21 cellular contexts compared by ENCODE assay signal in genomic region chr5:116622375-116623075, GRCh38. TPM values are rescaled to one million over a fixed set of nuclear protein-coding genes. Genes with fewer than 3 reads are reported as not detected.
DNase-seq lines count a peak whose midpoint lies in the region; ATAC-seq and TF ChIP-seq lines count a peak whose summit lies in the region.
"Had no signal": no experiment of that assay in that cellular context is flagged by ENCODE, and none has a peak within 500 bp of the region (broad histone marks: within the 10 kb centered on the region; RNA-seq: fewer than 3 reads in every experiment).

No MANE protein-coding gene starts in this region.

- H3K4me1 Mint-ChIP-seq in nephron = peaks cover 32% of the 10 kb centered on the region
- H3K4me1 Mint-ChIP-seq in activated CD8-positive, alpha-beta memory T cell treated with anti-CD3 and anti-CD28 coated beads, Interleukin-2, amount 10 ng/mL, durations not matched to agents 7 days and 5 days = no peaks in the 10 kb centered on the region
- H3K4me1 Mint-ChIP-seq in activated naive CD8-positive, alpha-beta T cell treated with anti-CD3 and anti-CD28 coated beads, Interleukin-2, amount 50 U/mL, for 24 hours = no peaks in the 10 kb centered on the region
- H3K4me1 Mint-ChIP-seq: CD4-positive, CD25-positive, alpha-beta regulatory T cell had no signal

- no peaks in the 10 kb centered on the region for H3K36me3 Mint-ChIP-seq in nephron (ENCODE audit: low read depth)
- no peaks in the 10 kb centered on the region for H3K36me3 Mint-ChIP-seq in activated CD8-positive, alpha-beta memory T cell treated with anti-CD3 and anti-CD28 coated beads, Interleukin-2, amount 10 ng/mL, durations not matched to agents 7 days and 5 days
- no peaks in the 10 kb centered on the region for H3K36me3 Mint-ChIP-seq in activated naive CD8-positive, alpha-beta T cell treated with anti-CD3 and anti-CD28 coated beads, Interleukin-2, amount 50 U/mL, for 24 hours (ENCODE audit: low read depth)
- H3K36me3 Mint-ChIP-seq: CD4-positive, CD25-positive, alpha-beta regulatory T cell had no signal

- no peak overlapping the region for H3K4me3 Mint-ChIP-seq in nephron
- H3K4me3 Mint-ChIP-seq in activated CD8-positive, alpha-beta memory T cell treated with anti-CD3 and anti-CD28 coated beads, Interleukin-2, amount 10 ng/mL, durations not matched to agents 7 days and 5 days = no peak overlapping the region
- no peak overlapping the region for H3K4me3 Mint-ChIP-seq in activated naive CD8-positive, alpha-beta T cell treated with anti-CD3 and anti-CD28 coated beads, Interleukin-2, amount 50 U/mL, for 24 hours
- H3K4me3 Mint-ChIP-seq: CD4-positive, CD25-positive, alpha-beta regulatory T cell had no signal

- H3K27me3 Mint-ChIP-seq in nephron (ENCODE audit: low read depth) = peaks cover 8% of the 10 kb centered on the region
- H3K27me3 Mint-ChIP-seq in activated CD8-positive, alpha-beta memory T cell treated with anti-CD3 and anti-CD28 coated beads, Interleukin-2, amount 10 ng/mL, durations not matched to agents 7 days and 5 days = no peaks in the 10 kb centered on the region
- peaks cover 4% of the 10 kb centered on the region for H3K27me3 Mint-ChIP-seq in activated naive CD8-positive, alpha-beta T cell treated with anti-CD3 and anti-CD28 coated beads, Interleukin-2, amount 50 U/mL, for 24 hours
- H3K27me3 Mint-ChIP-seq: CD4-positive, CD25-positive, alpha-beta regulatory T cell had no signal

- H3K27ac Mint-ChIP-seq in nephron = peak overlapping the region in 2 of 3 experiments; percentile 53 to 72
- no peak overlapping the region for H3K27ac Mint-ChIP-seq in activated CD8-positive, alpha-beta memory T cell treated with anti-CD3 and anti-CD28 coated beads, Interleukin-2, amount 10 ng/mL, durations not matched to agents 7 days and 5 days
- H3K27ac Mint-ChIP-seq in activated naive CD8-positive, alpha-beta T cell treated with anti-CD3 and anti-CD28 coated beads, Interleukin-2, amount 50 U/mL, for 24 hours = no peak overlapping the region
- H3K27ac Mint-ChIP-seq: CD4-positive, CD25-positive, alpha-beta regulatory T cell had no signal

- H3K27ac ChIP-seq in substantia nigra (ENCODE audit: low read depth, low read length, poor library complexity, severe bottlenecking) = peak overlapping the region; percentile 11
- H3K27ac ChIP-seq: HL-60 had no signal

- DNase-seq in cerebellar cortex (ENCODE audit: low spot score) = peak; percentile 31
- DNase-seq in globus pallidus (ENCODE audit: low spot score) = peak; percentile 70
- DNase-seq in substantia nigra (lab: John Stamatoyannopoulos, UW) = peak in 31 of 49 donors; percentile 1 to 57 (median 27)
- no peak for DNase-seq in activated CD8-positive, alpha-beta memory T cell treated with anti-CD3 and anti-CD28 coated beads, Interleukin-2, amount 10 ng/mL, durations not matched to agents 7 days and 5 days
- no peak for DNase-seq in activated gamma-delta T cell treated with Interleukin-2 at 50 U/mL for 16 hours
- no peak for DNase-seq in activated naive CD8-positive, alpha-beta T cell treated with anti-CD3 and anti-CD28 coated beads, Interleukin-2, amount 50 U/mL, for 24 hours
- DNase-seq: CD4-positive, CD25-positive, alpha-beta regulatory T cell; DMS153; DND-41; NCI-H1048; NCI-H1417; NCI-H1694 treated with DMSO at 0.1 percent for 48 hours; NCI-H2081; NCI-H2227 treated with DMSO at 0.1 percent for 48 hours; NCI-H526 treated with DMSO at 0.1 percent for 48 hours; Right ventricle myocardium superior; RPMI8226 had no signal

- TF ChIP-seq CTCF in nephron (IDR thresholded peaks at IDR 0.05; ENCODE audit: unreplicated experiment in 3 of 3) = no peak

- CTCF ChIA-PET in activated CD8-positive, alpha-beta memory T cell treated with anti-CD3 and anti-CD28 coated beads, Interleukin-2, amount 10 ng/mL, durations not matched to agents 7 days and 5 days (lab: Charles Lee) = no interaction called here

- no peaks in the 10 kb centered on the region for H3K9me3 Mint-ChIP-seq in nephron
- no peaks in the 10 kb centered on the region for H3K9me3 Mint-ChIP-seq in activated CD8-positive, alpha-beta memory T cell treated with anti-CD3 and anti-CD28 coated beads, Interleukin-2, amount 10 ng/mL, durations not matched to agents 7 days and 5 days (ENCODE audit: low read depth)
- no peaks in the 10 kb centered on the region for H3K9me3 Mint-ChIP-seq in activated naive CD8-positive, alpha-beta T cell treated with anti-CD3 and anti-CD28 coated beads, Interleukin-2, amount 50 U/mL, for 24 hours

- no peak for ATAC-seq in activated CD8-positive, alpha-beta memory T cell treated with anti-CD3 and anti-CD28 coated beads, Interleukin-2, amount 10 ng/mL, durations not matched to agents 7 days and 5 days
- no peak for ATAC-seq in activated naive CD8-positive, alpha-beta T cell treated with anti-CD3 and anti-CD28 coated beads, Interleukin-2, amount 50 U/mL, for 24 hours
- ATAC-seq in GM21737 (IDR thresholded peaks at IDR 0.05; ENCODE audit: unreplicated experiment) = no peak
- ATAC-seq: HCT116 had no signal

RNA-seq across cellular contexts. Expression of gene SEMA6A, which starts 47.9 kb away (rescaled TPM):
- under 1 TPM in 1 of 2 experiments, not detected in 1; 0.40 TPM for total RNA-seq in activated CD8-positive, alpha-beta memory T cell treated with anti-CD3 and anti-CD28 coated beads, Interleukin-2, amount 10 ng/mL, durations not matched to agents 7 days and 5 days
- total RNA-seq: CD4-positive, CD25-positive, alpha-beta regulatory T cell had no signal

Comparison
In these comparisons a context has a peak if more than half of its experiments do, and no peak if none do; other contexts are left out.
1. DNase-seq: peak in cerebellar cortex (single experiment), globus pallidus (single experiment) and substantia nigra (31 of 49); none in activated CD8-positive, alpha-beta memory T cell treated with anti-CD3 and anti-CD28 coated beads, Interleukin-2, amount 10 ng/mL, durations not matched to agents 7 days and 5 days (single experiment), activated gamma-delta T cell treated with Interleukin-2 at 50 U/mL for 16 hours (single experiment) and activated naive CD8-positive, alpha-beta T cell treated with anti-CD3 and anti-CD28 coated beads, Interleukin-2, amount 50 U/mL, for 24 hours (single experiment).
2. H3K27ac Mint-ChIP-seq: peak in nephron (2 of 3); none in activated CD8-positive, alpha-beta memory T cell treated with anti-CD3 and anti-CD28 coated beads, Interleukin-2, amount 10 ng/mL, durations not matched to agents 7 days and 5 days (single experiment) and activated naive CD8-positive, alpha-beta T cell treated with anti-CD3 and anti-CD28 coated beads, Interleukin-2, amount 50 U/mL, for 24 hours (single experiment).